ENCODE assay signal across 29 cellular contexts in genomic region chr2:172211507-172211906, GRCh38.
DNase-seq lines count a peak whose midpoint lies in the region; ATAC-seq, FAIRE-seq and TF ChIP-seq lines count a peak whose summit lies in the region.
"Had no signal": no experiment of that assay in that cellular context is flagged by ENCODE, and none has a peak within 500 bp of the region (broad histone marks: within the 10 kb centered on the region; RNA-seq: fewer than 3 reads in every experiment).

No MANE protein-coding gene starts in this region.

- no peak overlapping the region for H3K4ac ChIP-seq in mesenchymal stem cell (ENCODE audit: low read depth in 1 of 2, low read length in 2 of 2)

- H4K8ac ChIP-seq in mesenchymal stem cell (ENCODE audit: low read length) = no peak overlapping the region

- H3K4me3 ChIP-seq in bronchial epithelial cell (ENCODE audit: low read depth, low read length) (no peak overlapping the region), neural progenitor cell (no peak overlapping the region), mesenchymal stem cell (ENCODE audit: insufficient read depth in 1 of 2, low read depth in 1 of 2, low read length in 2 of 2) (no peak overlapping the region)
- H3K4me3 ChIP-seq: left ventricle myocardium inferior, PC-9, sigmoid colon, stomach, uterus had no signal

- H3K9me3 ChIP-seq in neural progenitor cell (ENCODE audit: low read depth) (no peaks in the 10 kb centered on the region), mesenchymal stem cell (ENCODE audit: control insufficient read depth, low read length) (no peaks in the 10 kb centered on the region)
- H3K9me3 ChIP-seq: left ventricle myocardium inferior, sigmoid colon, stomach, uterus had no signal

- no peak overlapping the region for H2BK15ac ChIP-seq in mesenchymal stem cell (ENCODE audit: low read depth, poor library complexity, severe bottlenecking)

- H3K23ac ChIP-seq in mesenchymal stem cell (ENCODE audit: low read length in 2 of 2) = no peak overlapping the region

- no peaks in the 10 kb centered on the region for H4K20me1 ChIP-seq in neural progenitor cell (ENCODE audit: low read depth)

- no peak for FAIRE-seq in bronchial epithelial cell (lab: Jason Lieb, UNC)
- FAIRE-seq: colon, GM12892, islet of Langerhans had no signal

- peak overlapping the region; percentile 6 for H3K4me3 Mint-ChIP-seq in neural progenitor cell
- H3K4me3 Mint-ChIP-seq: activated CD4-positive, alpha-beta memory T cell treated with anti-CD3 and anti-CD28 coated beads for 36 hours; activated T-helper 1 cell treated with anti-CD3 and anti-CD28 coated beads, Interleukin-12 subunit alpha, Interleukin-12 subunit beta, Interleukin-2, Interleukin-4 antibody, amounts not matched to agents 30 ng/mL and 10 ng/mL and 1 ng/mL, durations not matched to agents 14 hours and 24 hours and 36 hours; brain had no signal

- no peaks in the 10 kb centered on the region for H3K79me1 ChIP-seq in mesenchymal stem cell (replicated peaks; ENCODE audit: low read length, poor library complexity, severe bottlenecking)

- 36% methylated on average over 2 of the region's 5 CpGs for WGBS in mesenchymal stem cell

- no peaks in the 10 kb centered on the region for H3K79me2 ChIP-seq in neural progenitor cell (ENCODE audit: low read depth)

- no peaks in the 10 kb centered on the region for H3K36me3 Mint-ChIP-seq in neural progenitor cell
- H3K36me3 Mint-ChIP-seq: activated CD4-positive, alpha-beta memory T cell treated with anti-CD3 and anti-CD28 coated beads for 36 hours; brain had no signal

- no peak overlapping the region for H2AK5ac ChIP-seq in mesenchymal stem cell (ENCODE audit: low read length, severe bottlenecking)

- peaks cover 6% of the 10 kb centered on the region for H3K27me3 Mint-ChIP-seq in neural progenitor cell (ENCODE audit: insufficient read depth, low read depth)
- H3K27me3 Mint-ChIP-seq: activated CD4-positive, alpha-beta memory T cell treated with anti-CD3 and anti-CD28 coated beads for 36 hours; brain had no signal

- peaks cover 37% of the 10 kb centered on the region for H3K4me1 ChIP-seq in neural progenitor cell
- H3K4me1 ChIP-seq in mesenchymal stem cell (ENCODE audit: control insufficient read depth, insufficient read depth, low read depth, low read length) = peaks cover 7% of the 10 kb centered on the region
- H3K4me1 ChIP-seq: sigmoid colon, uterus had no signal

- H3K27me3 ChIP-seq in bronchial epithelial cell (ENCODE audit: control insufficient read depth, insufficient read depth, low read length) = no peaks in the 10 kb centered on the region
- no peaks in the 10 kb centered on the region for H3K27me3 ChIP-seq in neural progenitor cell
- no peaks in the 10 kb centered on the region for H3K27me3 ChIP-seq in mesenchymal stem cell (ENCODE audit: control insufficient read depth in 1 of 2, insufficient read depth in 1 of 2, low read length in 2 of 2)
- H3K27me3 ChIP-seq: sigmoid colon, stomach, uterus had no signal

- H2BK12ac ChIP-seq in mesenchymal stem cell (ENCODE audit: low read length in 2 of 2) = no peak overlapping the region

- ATAC-seq in GM18511 (IDR thresholded peaks at IDR 0.05; ENCODE audit: unreplicated experiment) (no peak), GM18858 (IDR thresholded peaks at IDR 0.05; ENCODE audit: unreplicated experiment) (no peak)

- peak overlapping the region in 1 of 2 experiments; percentile 18 for H3K14ac ChIP-seq in mesenchymal stem cell (ENCODE audit: low read length in 2 of 2)

- TF ChIP-seq CTCF in bronchial epithelial cell (IDR thresholded peaks at IDR 0.05; ENCODE audit: insufficient read depth, low read length, severe bottlenecking) (no peak), neural progenitor cell (IDR thresholded peaks at IDR 0.05) (no peak)

- H4K91ac ChIP-seq in mesenchymal stem cell (ENCODE audit: low read length) = no peak overlapping the region

- peak; percentile 58 for DNase-seq in ELR (ENCODE audit: low read depth)
- peak; percentile 47 for DNase-seq in LHCN-M2 (ENCODE audit: low read depth)
- peak; percentile 44 for DNase-seq in bronchial epithelial cell (ENCODE audit: low read depth)
- DNase-seq in neural progenitor cell (ENCODE audit: low spot score) = no peak
- no peak for DNase-seq in mesenchymal stem cell
- DNase-seq: ACHN; activated CD4-positive, alpha-beta memory T cell treated with anti-CD3 and anti-CD28 coated beads for 36 hours; activated CD4-positive, CD25-positive, alpha-beta regulatory T cell treated with anti-CD3 and anti-CD28 coated beads, Interleukin-2, amount 50 U/mL, for 72 hours; activated CD8-positive, alpha-beta memory T cell treated with anti-CD3 and anti-CD28 coated beads, Interleukin-2, amount 50 U/mL, for 48 hours; activated naive CD4-positive, alpha-beta T cell treated with Interleukin-2 at 50 U/mL for 16 hours; left ventricle myocardium inferior; MM.1S; NCI-H1105 treated with DMSO at 0.1 percent for 48 hours; NCI-H1930; NCI-H524 treated with DMSO at 0.1 percent for 48 hours; PC-9; SHP77; sigmoid colon; stimulated activated CD4-positive, alpha-beta T cell treated with anti-CD3 and anti-CD28 coated beads, Interleukin-4, amount 100 ng/mL, for 1 hour; stomach; T-helper 2 cell; uterus had no signal

- H3K4me2 ChIP-seq in neural progenitor cell (no peak overlapping the region), mesenchymal stem cell (ENCODE audit: low read length, poor library complexity, severe bottlenecking) (no peak overlapping the region)
- H3K4me2 ChIP-seq: PC-9 had no signal

- H3K36me3 ChIP-seq in bronchial epithelial cell (ENCODE audit: control insufficient read depth, insufficient read depth, low read length) (no peaks in the 10 kb centered on the region), neural progenitor cell (no peaks in the 10 kb centered on the region), mesenchymal stem cell (ENCODE audit: control insufficient read depth in 1 of 2, insufficient read depth in 2 of 2, low read depth in 1 of 2, low read length in 2 of 2) (no peaks in the 10 kb centered on the region)
- H3K36me3 ChIP-seq: left ventricle myocardium inferior, sigmoid colon, stomach, uterus had no signal

- no peak overlapping the region for H3K27ac ChIP-seq in neural progenitor cell
- H3K27ac ChIP-seq in mesenchymal stem cell (ENCODE audit: low read length, poor library complexity, severe bottlenecking) = no peak overlapping the region
- H3K27ac ChIP-seq: left ventricle myocardium inferior, PC-9, sigmoid colon, stomach had no signal

- no peak overlapping the region for H2BK5ac ChIP-seq in mesenchymal stem cell (ENCODE audit: low read depth, low read length, poor library complexity, severe bottlenecking)

- no peak overlapping the region for H2BK120ac ChIP-seq in mesenchymal stem cell (ENCODE audit: low read depth, low read length)

- peaks cover 6% of the 10 kb centered on the region for H3F3A ChIP-seq in neural progenitor cell (ENCODE audit: low read depth)

- H3K9ac ChIP-seq in neural progenitor cell = no peak overlapping the region
- no peak overlapping the region for H3K9ac ChIP-seq in mesenchymal stem cell (ENCODE audit: low read length)

- no peaks in the 10 kb centered on the region for H3K9me3 Mint-ChIP-seq in neural progenitor cell
- H3K9me3 Mint-ChIP-seq: activated CD4-positive, alpha-beta memory T cell treated with anti-CD3 and anti-CD28 coated beads for 36 hours; activated T-helper 1 cell treated with anti-CD3 and anti-CD28 coated beads, Interleukin-12 subunit alpha, Interleukin-12 subunit beta, Interleukin-2, Interleukin-4 antibody, amounts not matched to agents 30 ng/mL and 10 ng/mL and 1 ng/mL, durations not matched to agents 14 hours and 24 hours and 36 hours had no signal

- H2AFZ ChIP-seq in neural progenitor cell (replicated peaks) = no peak overlapping the region
- no peak overlapping the region for H2AFZ ChIP-seq in mesenchymal stem cell (ENCODE audit: low read depth, low read length)
- H2AFZ ChIP-seq: PC-9 had no signal

- no peak overlapping the region for H3K27ac Mint-ChIP-seq in neural progenitor cell
- H3K27ac Mint-ChIP-seq: activated CD4-positive, alpha-beta memory T cell treated with anti-CD3 and anti-CD28 coated beads for 36 hours; activated T-helper 1 cell treated with anti-CD3 and anti-CD28 coated beads, Interleukin-12 subunit alpha, Interleukin-12 subunit beta, Interleukin-2, Interleukin-4 antibody, amounts not matched to agents 30 ng/mL and 10 ng/mL and 1 ng/mL, durations not matched to agents 14 hours and 24 hours and 36 hours had no signal

- H3K4me1 Mint-ChIP-seq in neural progenitor cell = peaks cover 37% of the 10 kb centered on the region

- H3K18ac ChIP-seq in mesenchymal stem cell (ENCODE audit: low read depth in 1 of 2, low read length in 2 of 2) = no peak overlapping the region

Comparison
In these comparisons a context has a peak if more than half of its experiments do, and no peak if none do; other contexts are left out.
1. DNase-seq: peak in ELR (single experiment), LHCN-M2 (single experiment) and bronchial epithelial cell (single experiment); none in neural progenitor cell (single experiment) and mesenchymal stem cell (single experiment).